1 cellular context compared by ENCODE assay signal in genomic region chr13:109729031-109729870, GRCh38.
TF ChIP-seq lines count a peak whose summit lies in the region.

No MANE protein-coding gene starts in this region.

TF ChIP-seq in GM23338, 12 proteins besides CTCF, POLR2A, EP300 and RAD21 (continued from another document):
- TF ChIP-seq ZNF462 (CRISPR knock-in tag; IDR thresholded peaks at IDR 0.05) (no peak), EZH2phosphoT487 (IDR thresholded peaks at IDR 0.05; ENCODE audit: unreplicated experiment) (no peak), ZNF114 (CRISPR knock-in tag; IDR thresholded peaks at IDR 0.05) (no peak), NANOG (IDR thresholded peaks at IDR 0.05; ENCODE audit: borderline replicate concordance) (no peak), CREB1 (CRISPR knock-in tag; IDR thresholded peaks at IDR 0.05; ENCODE audit: low read depth) (no peak), ETS1 (IDR thresholded peaks at IDR 0.05) (no peak), ZNF331 (CRISPR knock-in tag; IDR thresholded peaks at IDR 0.05; ENCODE audit: low read depth) (no peak), STAT1 (IDR thresholded peaks at IDR 0.05; ENCODE audit: unreplicated experiment) (no peak), EZH2 (IDR thresholded peaks at IDR 0.05; ENCODE audit: low read depth, unreplicated experiment) (no peak), JUNB (IDR thresholded peaks at IDR 0.05; ENCODE audit: unreplicated experiment) (no peak), REST (IDR thresholded peaks at IDR 0.05; ENCODE audit: unreplicated experiment) (no peak)
